Comparison of ENCODE assay signal across 1 cellular context in the genomic region with DNA sequence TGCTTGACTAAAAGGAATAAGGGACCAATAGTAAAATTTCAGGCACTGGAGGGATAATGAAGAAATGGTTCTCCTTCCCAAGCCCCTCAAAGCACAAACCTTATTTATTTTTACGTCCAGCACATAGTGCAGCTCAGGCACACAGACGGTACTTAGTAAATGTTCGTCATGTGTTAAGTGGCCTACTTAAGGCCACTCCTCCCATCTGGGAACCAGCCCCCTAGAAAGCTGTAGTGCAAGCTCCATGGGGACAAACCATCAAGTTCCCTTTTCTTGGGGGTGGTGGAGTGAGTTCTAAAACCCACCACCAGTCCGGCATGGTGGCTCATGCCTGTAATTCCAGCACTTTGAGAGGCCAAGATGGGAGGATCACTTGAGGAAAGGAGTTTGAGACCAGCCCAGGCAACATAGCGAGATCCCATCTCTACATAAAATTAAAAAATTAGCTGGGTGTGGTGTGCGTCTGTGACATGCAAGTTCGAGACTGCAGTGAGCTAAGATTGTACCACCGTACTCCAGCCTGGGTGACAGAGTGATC.
TF ChIP-seq lines count a peak whose summit lies in the region.

No MANE protein-coding gene starts in this region.

TF ChIP-seq in HEK293, 187 proteins besides CTCF, POLR2A, EP300 and RAD21 (continued from another document):
- TF ChIP-seq, protein P1, sequence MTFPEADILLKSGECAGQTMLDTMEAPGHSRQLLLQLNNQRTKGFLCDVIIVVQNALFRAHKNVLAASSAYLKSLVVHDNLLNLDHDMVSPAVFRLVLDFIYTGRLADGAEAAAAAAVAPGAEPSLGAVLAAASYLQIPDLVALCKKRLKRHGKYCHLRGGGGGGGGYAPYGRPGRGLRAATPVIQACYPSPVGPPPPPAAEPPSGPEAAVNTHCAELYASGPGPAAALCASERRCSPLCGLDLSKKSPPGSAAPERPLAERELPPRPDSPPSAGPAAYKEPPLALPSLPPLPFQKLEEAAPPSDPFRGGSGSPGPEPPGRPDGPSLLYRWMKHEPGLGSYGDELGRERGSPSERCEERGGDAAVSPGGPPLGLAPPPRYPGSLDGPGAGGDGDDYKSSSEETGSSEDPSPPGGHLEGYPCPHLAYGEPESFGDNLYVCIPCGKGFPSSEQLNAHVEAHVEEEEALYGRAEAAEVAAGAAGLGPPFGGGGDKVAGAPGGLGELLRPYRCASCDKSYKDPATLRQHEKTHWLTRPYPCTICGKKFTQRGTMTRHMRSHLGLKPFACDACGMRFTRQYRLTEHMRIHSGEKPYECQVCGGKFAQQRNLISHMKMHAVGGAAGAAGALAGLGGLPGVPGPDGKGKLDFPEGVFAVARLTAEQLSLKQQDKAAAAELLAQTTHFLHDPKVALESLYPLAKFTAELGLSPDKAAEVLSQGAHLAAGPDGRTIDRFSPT (tag by site-specific recombination; IDR thresholded peaks at IDR 0.05): no peak
TF ChIP-seq in HEK293: peak in this region for 1.
